ENCODE assay signal across 1 cellular context in the genomic region with DNA sequence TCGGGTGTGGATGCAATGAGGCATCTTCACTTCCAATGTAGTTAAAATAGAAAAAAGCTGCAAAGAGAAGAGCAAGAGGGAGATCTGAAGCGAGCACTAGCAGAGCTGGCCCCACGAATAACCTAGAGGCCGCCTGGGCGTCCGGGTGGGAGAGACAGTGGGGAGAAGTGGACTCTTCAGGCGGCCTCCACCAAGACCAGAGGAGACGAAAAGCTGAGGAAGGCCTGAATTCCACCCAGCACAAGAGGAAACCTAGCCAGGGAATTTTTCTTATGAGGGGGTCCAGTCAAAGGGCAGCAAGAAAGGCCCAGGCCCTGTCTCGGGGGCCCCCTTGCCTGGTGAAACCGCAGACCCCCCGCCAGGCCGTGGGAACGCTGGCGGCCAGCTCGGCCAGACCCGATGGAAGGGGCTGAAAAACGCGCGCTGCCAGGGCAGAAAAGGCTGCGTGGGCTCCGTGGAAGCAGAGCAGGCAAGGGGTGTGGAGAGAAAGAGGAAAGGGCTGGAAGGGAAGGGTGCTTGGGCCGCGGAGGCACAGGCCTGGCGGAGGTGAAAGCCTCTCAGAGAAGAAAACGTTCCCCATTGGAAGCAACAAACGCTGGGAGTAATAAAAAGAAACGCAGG.
TF ChIP-seq lines count a peak whose summit lies in the region.

No MANE protein-coding gene starts in this region.

TF ChIP-seq in endothelial cell of umbilical vein, 7 proteins besides CTCF, POLR2A, EP300 and RAD21:
- TF ChIP-seq JUN (IDR thresholded peaks at IDR 0.05; ENCODE audit: borderline replicate concordance, insufficient read depth, insufficient read length, low read depth) (no peak), POLR2AphosphoS5 (IDR thresholded peaks at IDR 0.05; ENCODE audit: insufficient read depth, low read depth, low read length) (no peak)
